ENCODE assay signal across 22 cellular contexts in genomic region chr15:49751191-49751590, GRCh38.
"Had no signal": no experiment of that assay in that cellular context is flagged by ENCODE, and none has a peak within 500 bp of the region (broad histone marks: within the 10 kb centered on the region; RNA-seq: fewer than 3 reads in every experiment).

No MANE protein-coding gene starts in this region.

- ATAC-seq: left lobe of liver; lower lobe of right lung; natural killer cell treated with Interleukin-12 subunit alpha and Interleukin-12 subunit beta and Interleukin-15 and Interleukin-18, amount 100 ng/mL, for 72 hours; stimulated activated memory B cell treated with anti-CD40 and anti-IgM and Interleukin-4, amounts not matched to agents 10 μg/mL and 1 μg/mL and 100 μg/mL, for 72 hours; upper lobe of right lung had no signal

- H3K27ac ChIP-seq: cardiac muscle cell, colonic mucosa, esophagus squamous epithelium, heart left ventricle, lower lobe of right lung, spleen, tibial artery, upper lobe of right lung had no signal

- H3K9me3 ChIP-seq: colonic mucosa, esophagus squamous epithelium, lower lobe of right lung, spleen, tibial artery, upper lobe of right lung had no signal

- H3K4me1 ChIP-seq: colonic mucosa, esophagus squamous epithelium, lower lobe of right lung, spleen, tibial artery, upper lobe of right lung had no signal

- FAIRE-seq: frontal cortex, islet of Langerhans had no signal

- H3K9me3 Mint-ChIP-seq: natural killer cell treated with Interleukin-12 subunit alpha and Interleukin-12 subunit beta and Interleukin-15 and Interleukin-18, amount 100 ng/mL, for 72 hours had no signal

- H3K27ac Mint-ChIP-seq: memory B cell; mesothelial cell of epicardium; natural killer cell treated with Interleukin-12 subunit alpha and Interleukin-12 subunit beta and Interleukin-15 and Interleukin-18, amount 100 ng/mL, for 72 hours; stimulated activated memory B cell treated with anti-CD40 and anti-IgM and Interleukin-4, amounts not matched to agents 10 μg/mL and 1 μg/mL and 100 μg/mL, for 72 hours; stimulated activated naive CD8-positive, alpha-beta T cell treated with anti-CD3 and anti-CD28 coated beads, Interleukin-15, Interleukin-2, amounts not matched to agents 100 ng/mL and 50 ng/mL, for 24 hours had no signal

- H3K4me3 Mint-ChIP-seq: memory B cell; mesothelial cell of epicardium; natural killer cell treated with Interleukin-12 subunit alpha and Interleukin-12 subunit beta and Interleukin-15 and Interleukin-18, amount 100 ng/mL, for 72 hours; stimulated activated memory B cell treated with anti-CD40 and anti-IgM and Interleukin-4, amounts not matched to agents 10 μg/mL and 1 μg/mL and 100 μg/mL, for 72 hours; stimulated activated naive CD8-positive, alpha-beta T cell treated with anti-CD3 and anti-CD28 coated beads, Interleukin-15, Interleukin-2, amounts not matched to agents 100 ng/mL and 50 ng/mL, for 24 hours had no signal

- H3K4me3 ChIP-seq: cardiac muscle cell, colonic mucosa, esophagus squamous epithelium, heart left ventricle, lower lobe of right lung, spleen, tibial artery, upper lobe of right lung had no signal

- DNase-seq: colonic mucosa; dermis blood vessel endothelial cell; esophagus squamous epithelium; heart left ventricle; hypothalamus; kidney glomerular epithelial cell; lower lobe of right lung; spleen; stimulated activated CD4-positive, alpha-beta T cell treated with anti-CD3 and anti-CD28 coated beads, Interleukin-15, amount 100 ng/mL, for 24 hours; stimulated activated CD4-positive, alpha-beta T cell treated with anti-CD3 and anti-CD28 coated beads, Interleukin-1b, Interleukin-23, amount 100 ng/mL, for 48 hours; stimulated activated CD4-positive, alpha-beta T cell treated with anti-CD3 and anti-CD28 coated beads, Interleukin-4, amount 100 ng/mL, for 24 hours; upper lobe of right lung had no signal

- H3K36me3 Mint-ChIP-seq: memory B cell; mesothelial cell of epicardium; natural killer cell treated with Interleukin-12 subunit alpha and Interleukin-12 subunit beta and Interleukin-15 and Interleukin-18, amount 100 ng/mL, for 72 hours; stimulated activated memory B cell treated with anti-CD40 and anti-IgM and Interleukin-4, amounts not matched to agents 10 μg/mL and 1 μg/mL and 100 μg/mL, for 72 hours had no signal

- H3K36me3 ChIP-seq: cardiac muscle cell, colonic mucosa, esophagus squamous epithelium, heart left ventricle, lower lobe of right lung, spleen, tibial artery, upper lobe of right lung had no signal

- H3K27me3 Mint-ChIP-seq: stimulated activated memory B cell treated with anti-CD40 and anti-IgM and Interleukin-4, amounts not matched to agents 10 μg/mL and 1 μg/mL and 100 μg/mL, for 72 hours had no signal

- H3K4me1 Mint-ChIP-seq: memory B cell; stimulated activated memory B cell treated with anti-CD40 and anti-IgM and Interleukin-4, amounts not matched to agents 10 μg/mL and 1 μg/mL and 100 μg/mL, for 72 hours had no signal

- H3K27me3 ChIP-seq: cardiac muscle cell, colonic mucosa, esophagus squamous epithelium, heart left ventricle, spleen, tibial artery, upper lobe of right lung had no signal
